In genomic region chr1:201632364-201632952, GRCh38 we compare ENCODE assay signal across 1 cellular context.
A peak's percentile ranks its signal among the peaks of the same experiment; 100 is the strongest.
TF ChIP-seq lines count a peak whose summit lies in the region.

No MANE protein-coding gene starts in this region.

TF ChIP-seq in K562, 482 proteins besides CTCF, POLR2A, EP300 and RAD21 (continued from another document and continues in another):
- TF ChIP-seq ATF2 (CRISPR knock-in tag; IDR thresholded peaks at IDR 0.05) = no peak
- 0 out of 2 replicates have a peak, but pooled peaks have one; percentile 17 for TF ChIP-seq HINFP (tag; conservative IDR thresholded peaks at IDR 0.05; ENCODE audit: low read depth)
- no peak for TF ChIP-seq RHOXF2B (CRISPR knock-in tag; conservative IDR thresholded peaks at IDR 0.05)
- peak in 1 of 2 experiments; percentile 72; a peak in 1 of 4 replicates for TF ChIP-seq RCOR1 (IDR thresholded peaks at IDR 0.05; ENCODE audit: borderline replicate concordance in 1 of 2, low read depth in 2 of 2, low read length in 2 of 2)
- no peak for TF ChIP-seq NR2C1 (IDR thresholded peaks at IDR 0.05)
- TF ChIP-seq NR2C1 (tag; IDR thresholded peaks at IDR 0.05) = no peak
- no peak for TF ChIP-seq MYNN (IDR thresholded peaks at IDR 0.05)
- no peak for TF ChIP-seq MYNN (CRISPR knock-in tag; IDR thresholded peaks at IDR 0.05)
- TF ChIP-seq ARID1B (IDR thresholded peaks at IDR 0.05) = peak; percentile 47; the same call in 1 of the 2 replicates
- TF ChIP-seq, protein P1, sequence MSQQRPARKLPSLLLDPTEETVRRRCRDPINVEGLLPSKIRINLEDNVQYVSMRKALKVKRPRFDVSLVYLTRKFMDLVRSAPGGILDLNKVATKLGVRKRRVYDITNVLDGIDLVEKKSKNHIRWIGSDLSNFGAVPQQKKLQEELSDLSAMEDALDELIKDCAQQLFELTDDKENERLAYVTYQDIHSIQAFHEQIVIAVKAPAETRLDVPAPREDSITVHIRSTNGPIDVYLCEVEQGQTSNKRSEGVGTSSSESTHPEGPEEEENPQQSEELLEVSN (IDR thresholded peaks at IDR 0.05; ENCODE audit: borderline replicate concordance in 1 of 2, extremely low read depth in 1 of 2, insufficient read depth in 1 of 2, insufficient read length in 1 of 2, low read depth in 1 of 2, low read length in 1 of 2, poor library complexity in 1 of 2, severe bottlenecking in 1 of 2) = peak in 1 of 2 experiments; percentile 18
- peak; percentile 85; the same call in 1 of the 2 replicates for TF ChIP-seq CTBP1 (IDR thresholded peaks at IDR 0.05; ENCODE audit: borderline replicate concordance)
- TF ChIP-seq, protein P2, sequence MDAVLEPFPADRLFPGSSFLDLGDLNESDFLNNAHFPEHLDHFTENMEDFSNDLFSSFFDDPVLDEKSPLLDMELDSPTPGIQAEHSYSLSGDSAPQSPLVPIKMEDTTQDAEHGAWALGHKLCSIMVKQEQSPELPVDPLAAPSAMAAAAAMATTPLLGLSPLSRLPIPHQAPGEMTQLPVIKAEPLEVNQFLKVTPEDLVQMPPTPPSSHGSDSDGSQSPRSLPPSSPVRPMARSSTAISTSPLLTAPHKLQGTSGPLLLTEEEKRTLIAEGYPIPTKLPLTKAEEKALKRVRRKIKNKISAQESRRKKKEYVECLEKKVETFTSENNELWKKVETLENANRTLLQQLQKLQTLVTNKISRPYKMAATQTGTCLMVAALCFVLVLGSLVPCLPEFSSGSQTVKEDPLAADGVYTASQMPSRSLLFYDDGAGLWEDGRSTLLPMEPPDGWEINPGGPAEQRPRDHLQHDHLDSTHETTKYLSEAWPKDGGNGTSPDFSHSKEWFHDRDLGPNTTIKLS (IDR thresholded peaks at IDR 0.05; ENCODE audit: borderline replicate concordance, low read depth) = no peak
- TF ChIP-seq GTF2B (IDR thresholded peaks at IDR 0.05; ENCODE audit: extremely low read depth, insufficient read length) = no peak
- TF ChIP-seq ATF1 (CRISPR knock-in tag; IDR thresholded peaks at IDR 0.05) = no peak
- peak; percentile 50 for TF ChIP-seq ATF1 (tag; IDR thresholded peaks at IDR 0.05)
- TF ChIP-seq EP400 (IDR thresholded peaks at IDR 0.05) = no peak
- TF ChIP-seq SNIP1 (IDR thresholded peaks at IDR 0.05; ENCODE audit: low read depth) = no peak
- no peak for TF ChIP-seq ATF3 (IDR thresholded peaks at IDR 0.05)
- TF ChIP-seq ATF3 (CRISPR knock-in tag; conservative IDR thresholded peaks at IDR 0.05) = no peak
- no peak for TF ChIP-seq ZBTB2 (IDR thresholded peaks at IDR 0.05)
- no peak for TF ChIP-seq PBX2 (CRISPR knock-in tag; IDR thresholded peaks at IDR 0.05; ENCODE audit: low read depth)
- 0 out of 2 replicates have a peak, but pooled peaks have one; percentile 20 for TF ChIP-seq PBX2 (tag; conservative IDR thresholded peaks at IDR 0.05; ENCODE audit: low read depth)
- TF ChIP-seq NFIC (IDR thresholded peaks at IDR 0.05) = no peak
- TF ChIP-seq CUX1 (CRISPR knock-in tag; IDR thresholded peaks at IDR 0.05) = no peak
- no peak for TF ChIP-seq PRMT5 (CRISPR knock-in tag; IDR thresholded peaks at IDR 0.05)
- no peak for TF ChIP-seq STAG1 (CRISPR knock-in tag; IDR thresholded peaks at IDR 0.05; ENCODE audit: borderline replicate concordance)
- TF ChIP-seq MEIS2 (IDR thresholded peaks at IDR 0.05; ENCODE audit: partially characterized antibody) = peak; percentile 66
- TF ChIP-seq, protein P3, sequence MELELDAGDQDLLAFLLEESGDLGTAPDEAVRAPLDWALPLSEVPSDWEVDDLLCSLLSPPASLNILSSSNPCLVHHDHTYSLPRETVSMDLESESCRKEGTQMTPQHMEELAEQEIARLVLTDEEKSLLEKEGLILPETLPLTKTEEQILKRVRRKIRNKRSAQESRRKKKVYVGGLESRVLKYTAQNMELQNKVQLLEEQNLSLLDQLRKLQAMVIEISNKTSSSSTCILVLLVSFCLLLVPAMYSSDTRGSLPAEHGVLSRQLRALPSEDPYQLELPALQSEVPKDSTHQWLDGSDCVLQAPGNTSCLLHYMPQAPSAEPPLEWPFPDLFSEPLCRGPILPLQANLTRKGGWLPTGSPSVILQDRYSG (tag; conservative IDR thresholded peaks at IDR 0.05; ENCODE audit: low read depth) = no peak
- no peak for TF ChIP-seq MTA1 (IDR thresholded peaks at IDR 0.05; ENCODE audit: borderline replicate concordance)
- TF ChIP-seq ZNF584 (CRISPR knock-in tag; IDR thresholded peaks at IDR 0.05; ENCODE audit: low read depth) = no peak
- TF ChIP-seq MCM7 (IDR thresholded peaks at IDR 0.05) = no peak
- TF ChIP-seq RB1 (IDR thresholded peaks at IDR 0.05; ENCODE audit: low read depth) = no peak
- no peak for TF ChIP-seq MYC (IDR thresholded peaks at IDR 0.05; ENCODE audit: low read depth, low read length)
- no peak for TF ChIP-seq MYC (CRISPR knock-in tag; IDR thresholded peaks at IDR 0.05; ENCODE audit: borderline replicate concordance, low read depth)
- TF ChIP-seq NEUROD1 (IDR thresholded peaks at IDR 0.05; ENCODE audit: borderline replicate concordance, low read depth, low read length, partially characterized antibody) = no peak
